ENCODE assay signal across 10 cellular contexts in genomic region chr14:87869619-87870583, GRCh38.
DNase-seq lines count a peak whose midpoint lies in the region; ATAC-seq and TF ChIP-seq lines count a peak whose summit lies in the region.
"Had no signal": no experiment of that assay in that cellular context is flagged by ENCODE, and none has a peak within 500 bp of the region (broad histone marks: within the 10 kb centered on the region; RNA-seq: fewer than 3 reads in every experiment).

No MANE protein-coding gene starts in this region.

- no peak overlapping the region for H2AFZ ChIP-seq in GM23338

- H3K4me1 ChIP-seq in GM23338 (ENCODE audit: insufficient read depth) = no peaks in the 10 kb centered on the region

- H3K4me2 ChIP-seq in GM23338 = no peak overlapping the region

- H3K79me2 ChIP-seq in GM23338 (replicated peaks; ENCODE audit: insufficient read depth) = no peaks in the 10 kb centered on the region

- H3K27ac Mint-ChIP-seq in GM23338 = no peak overlapping the region
- H3K27ac Mint-ChIP-seq: effector memory CD8-positive, alpha-beta T cell had no signal

- H3K36me3 ChIP-seq in GM23338 (ENCODE audit: insufficient read depth) = no peaks in the 10 kb centered on the region

- ATAC-seq in GM19395 (IDR thresholded peaks at IDR 0.05; ENCODE audit: unreplicated experiment) (peak; percentile 68), HG03558 (IDR thresholded peaks at IDR 0.05; ENCODE audit: extremely low read depth, unreplicated experiment) (peak; percentile 48), GM23338 (no peak)
- ATAC-seq: effector memory CD8-positive, alpha-beta T cell had no signal

- H3K4me3 ChIP-seq in epithelial cell of proximal tubule (ENCODE audit: low read depth, low read length) (no peak overlapping the region), GM23338 (no peak overlapping the region)

- no peaks in the 10 kb centered on the region for H3F3A ChIP-seq in GM23338 (replicated peaks; ENCODE audit: low read depth)

- H4K20me1 ChIP-seq in GM23338 (replicated peaks; ENCODE audit: insufficient read depth) = no peaks in the 10 kb centered on the region

- DNase-seq in AG08395 (ENCODE audit: low spot score) (peak; percentile 83), epithelial cell of proximal tubule (ENCODE audit: low read depth) (peak; percentile 81), GF-D8 (lab: John Stamatoyannopoulos, UW) (no peak), GM23338 (ENCODE audit: low spot score) (no peak), GOT3 (lab: John Stamatoyannopoulos, UW) (no peak), cortex of kidney (lab: John Stamatoyannopoulos, UW) (no peak)
- DNase-seq: DND-41; effector memory CD8-positive, alpha-beta T cell had no signal

- H3K27ac ChIP-seq in GM23338 (ENCODE audit: low read depth) = no peak overlapping the region

- H3K9me2 ChIP-seq in GM23338 (ENCODE audit: insufficient read depth) = peaks cover 6% of the 10 kb centered on the region; the same call in 1 of the 2 replicates

- H3K4me1 Mint-ChIP-seq in GM23338 = peaks cover 14% of the 10 kb centered on the region; the same call in 2 of the 3 replicates

- no peaks in the 10 kb centered on the region for H3K9me3 Mint-ChIP-seq in GM23338
- H3K9me3 Mint-ChIP-seq: effector memory CD8-positive, alpha-beta T cell had no signal

- no peak for TF ChIP-seq CTCF in epithelial cell of proximal tubule (conservative IDR thresholded peaks at IDR 0.05; ENCODE audit: low read depth, low read length)
- TF ChIP-seq CTCF in GM23338 (conservative IDR thresholded peaks at IDR 0.05; ENCODE audit: low read depth in 2 of 2) = no peak

- no peaks in the 10 kb centered on the region for H3K36me3 Mint-ChIP-seq in GM23338 (ENCODE audit: low read depth)

- no peak overlapping the region for H3K4me3 Mint-ChIP-seq in GM23338
- H3K4me3 Mint-ChIP-seq: effector memory CD8-positive, alpha-beta T cell had no signal

- no peaks in the 10 kb centered on the region for H3K27me3 ChIP-seq in GM23338 (ENCODE audit: insufficient read depth)

- no peaks in the 10 kb centered on the region for H3K27me3 Mint-ChIP-seq in GM23338 (ENCODE audit: insufficient read depth, low read depth, poor library complexity)

TF ChIP-seq in GM23338, 12 proteins besides CTCF, POLR2A, EP300 and RAD21:
- TF ChIP-seq JUNB (IDR thresholded peaks at IDR 0.05; ENCODE audit: unreplicated experiment) (no peak), STAT1 (IDR thresholded peaks at IDR 0.05; ENCODE audit: unreplicated experiment) (no peak), REST (IDR thresholded peaks at IDR 0.05; ENCODE audit: unreplicated experiment) (no peak), ZNF331 (CRISPR knock-in tag; IDR thresholded peaks at IDR 0.05; ENCODE audit: low read depth) (no peak), ZNF462 (CRISPR knock-in tag; IDR thresholded peaks at IDR 0.05) (no peak), EZH2phosphoT487 (IDR thresholded peaks at IDR 0.05; ENCODE audit: unreplicated experiment) (no peak), CREB1 (CRISPR knock-in tag; IDR thresholded peaks at IDR 0.05; ENCODE audit: low read depth) (no peak), NANOG (IDR thresholded peaks at IDR 0.05; ENCODE audit: borderline replicate concordance) (no peak)
- TF ChIP-seq, protein P1, sequence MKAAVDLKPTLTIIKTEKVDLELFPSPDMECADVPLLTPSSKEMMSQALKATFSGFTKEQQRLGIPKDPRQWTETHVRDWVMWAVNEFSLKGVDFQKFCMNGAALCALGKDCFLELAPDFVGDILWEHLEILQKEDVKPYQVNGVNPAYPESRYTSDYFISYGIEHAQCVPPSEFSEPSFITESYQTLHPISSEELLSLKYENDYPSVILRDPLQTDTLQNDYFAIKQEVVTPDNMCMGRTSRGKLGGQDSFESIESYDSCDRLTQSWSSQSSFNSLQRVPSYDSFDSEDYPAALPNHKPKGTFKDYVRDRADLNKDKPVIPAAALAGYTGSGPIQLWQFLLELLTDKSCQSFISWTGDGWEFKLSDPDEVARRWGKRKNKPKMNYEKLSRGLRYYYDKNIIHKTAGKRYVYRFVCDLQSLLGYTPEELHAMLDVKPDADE (IDR thresholded peaks at IDR 0.05) = no peak

Comparison
In these comparisons a context has a peak if more than half of its experiments do, and no peak if none do; other contexts are left out.
1. DNase-seq: peak in AG08395 (single experiment) and epithelial cell of proximal tubule (single experiment); none in GF-D8 (single experiment), GM23338 (single experiment), GOT3 (single experiment) and cortex of kidney (single experiment).